Comparison of ENCODE assay signal across 1 cellular context in the genomic region with DNA sequence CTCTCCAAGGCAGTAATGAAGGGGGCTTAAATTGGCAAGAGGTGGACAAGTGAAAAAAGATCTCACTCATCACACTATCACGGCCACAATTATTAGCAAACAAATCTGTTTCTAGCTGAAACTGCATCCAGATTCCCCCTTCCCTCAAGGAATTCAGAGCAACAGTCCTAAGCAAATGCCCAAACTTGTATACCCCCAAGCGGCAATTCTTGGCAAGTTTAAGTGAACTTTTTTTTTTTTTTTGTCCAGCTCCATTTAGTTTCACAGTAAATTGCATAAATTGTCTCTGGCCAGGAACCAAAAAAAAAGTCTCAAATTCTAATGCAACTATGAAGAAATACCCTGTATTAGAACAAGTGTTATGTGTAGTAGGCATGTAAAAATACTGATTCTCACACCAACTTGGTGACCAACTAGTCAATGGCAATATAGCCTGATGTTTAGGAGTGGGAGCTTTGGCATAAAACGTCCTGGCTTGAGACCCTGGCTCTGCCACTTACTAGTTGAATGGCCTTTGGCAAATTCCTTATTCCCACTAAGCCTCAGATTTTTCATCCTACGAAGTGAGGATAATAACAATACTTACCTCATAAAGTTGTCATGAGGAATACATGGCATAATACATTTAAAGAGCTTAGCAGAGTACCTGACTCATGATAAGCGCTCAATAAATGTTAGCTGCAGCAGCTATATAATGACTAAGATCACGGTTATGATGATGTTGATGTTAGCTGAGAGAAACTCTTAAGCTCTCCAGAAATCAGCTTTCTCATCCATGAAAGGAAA.
A peak's percentile ranks its signal among the peaks of the same experiment; 100 is the strongest.
TF ChIP-seq lines count a peak whose summit lies in the region.

No MANE protein-coding gene starts in this region.

TF ChIP-seq in neural cell, 6 proteins besides CTCF, POLR2A, EP300 and RAD21:
- TF ChIP-seq, protein P1, sequence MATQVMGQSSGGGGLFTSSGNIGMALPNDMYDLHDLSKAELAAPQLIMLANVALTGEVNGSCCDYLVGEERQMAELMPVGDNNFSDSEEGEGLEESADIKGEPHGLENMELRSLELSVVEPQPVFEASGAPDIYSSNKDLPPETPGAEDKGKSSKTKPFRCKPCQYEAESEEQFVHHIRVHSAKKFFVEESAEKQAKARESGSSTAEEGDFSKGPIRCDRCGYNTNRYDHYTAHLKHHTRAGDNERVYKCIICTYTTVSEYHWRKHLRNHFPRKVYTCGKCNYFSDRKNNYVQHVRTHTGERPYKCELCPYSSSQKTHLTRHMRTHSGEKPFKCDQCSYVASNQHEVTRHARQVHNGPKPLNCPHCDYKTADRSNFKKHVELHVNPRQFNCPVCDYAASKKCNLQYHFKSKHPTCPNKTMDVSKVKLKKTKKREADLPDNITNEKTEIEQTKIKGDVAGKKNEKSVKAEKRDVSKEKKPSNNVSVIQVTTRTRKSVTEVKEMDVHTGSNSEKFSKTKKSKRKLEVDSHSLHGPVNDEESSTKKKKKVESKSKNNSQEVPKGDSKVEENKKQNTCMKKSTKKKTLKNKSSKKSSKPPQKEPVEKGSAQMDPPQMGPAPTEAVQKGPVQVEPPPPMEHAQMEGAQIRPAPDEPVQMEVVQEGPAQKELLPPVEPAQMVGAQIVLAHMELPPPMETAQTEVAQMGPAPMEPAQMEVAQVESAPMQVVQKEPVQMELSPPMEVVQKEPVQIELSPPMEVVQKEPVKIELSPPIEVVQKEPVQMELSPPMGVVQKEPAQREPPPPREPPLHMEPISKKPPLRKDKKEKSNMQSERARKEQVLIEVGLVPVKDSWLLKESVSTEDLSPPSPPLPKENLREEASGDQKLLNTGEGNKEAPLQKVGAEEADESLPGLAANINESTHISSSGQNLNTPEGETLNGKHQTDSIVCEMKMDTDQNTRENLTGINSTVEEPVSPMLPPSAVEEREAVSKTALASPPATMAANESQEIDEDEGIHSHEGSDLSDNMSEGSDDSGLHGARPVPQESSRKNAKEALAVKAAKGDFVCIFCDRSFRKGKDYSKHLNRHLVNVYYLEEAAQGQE (IDR thresholded peaks at IDR 0.05; ENCODE audit: borderline replicate concordance) = peak; percentile 41
- TF ChIP-seq POLR2AphosphoS5 (IDR thresholded peaks at IDR 0.05) (no peak), EZH2 (IDR thresholded peaks at IDR 0.05; ENCODE audit: borderline replicate concordance, insufficient read depth, low read length, poor library complexity, severe bottlenecking) (no peak), MXI1 (conservative IDR thresholded peaks at IDR 0.05; ENCODE audit: poor library complexity, severe bottlenecking) (no peak)
